ENCODE assay signal across 25 cellular contexts in the genomic region with DNA sequence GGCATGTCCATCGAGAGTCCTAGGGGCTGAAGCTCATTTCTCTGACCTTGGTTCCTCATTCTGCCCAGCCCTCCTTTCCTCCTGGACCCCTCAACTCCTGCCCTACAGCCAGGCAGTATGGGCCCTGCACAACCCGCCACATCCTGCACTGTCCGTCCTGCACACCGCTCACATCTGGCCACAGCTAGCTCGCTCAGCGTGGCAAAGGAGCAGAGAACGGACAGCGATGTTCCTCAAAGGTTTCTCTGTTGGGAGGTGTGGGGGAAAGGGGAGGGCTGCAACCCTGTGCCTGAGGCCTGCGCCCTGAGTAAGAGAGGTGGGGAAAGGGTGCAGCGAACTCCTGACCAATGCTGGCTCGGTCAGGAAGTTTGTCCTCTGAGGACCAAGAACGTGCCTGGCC.
DNase-seq lines count a peak whose midpoint lies in the region; ATAC-seq, FAIRE-seq and TF ChIP-seq lines count a peak whose summit lies in the region.
"Had no signal": no experiment of that assay in that cellular context is flagged by ENCODE, and none has a peak within 500 bp of the region (broad histone marks: within the 10 kb centered on the region; RNA-seq: fewer than 3 reads in every experiment).

No MANE protein-coding gene starts in this region.

- TF ChIP-seq CTCF in Caco-2 (IDR thresholded peaks at IDR 0.05; ENCODE audit: insufficient read depth in 1 of 2, low read depth in 1 of 2, low read length in 1 of 2, severe bottlenecking in 1 of 2, unreplicated experiment in 1 of 2) (no peak), K562 (IDR thresholded peaks at IDR 0.05 in 2 of 3, conservative IDR thresholded peaks at IDR 0.05 in 1 of 3; ENCODE audit: insufficient read depth in 2 of 3, low read depth in 1 of 3, low read length in 3 of 3) (no peak), A673 (conservative IDR thresholded peaks at IDR 0.05; ENCODE audit: low read depth, low read length) (no peak)

- H3K4me1 ChIP-seq in Caco-2 (peaks cover 36% of the 10 kb centered on the region), K562 (replicated peaks in 1 of 2; ENCODE audit: control insufficient read depth in 2 of 2, insufficient read depth in 2 of 2, low read length in 2 of 2) (no peaks in the 10 kb centered on the region), neuronal stem cell (ENCODE audit: control insufficient read depth in 2 of 2, insufficient read depth in 1 of 2, low read depth in 1 of 2, low read length in 2 of 2) (peaks cover 2 to 5% of the 10 kb centered on the region in 2 donors), A673 (ENCODE audit: insufficient read depth, low read length, poor library complexity, severe bottlenecking) (peaks cover 19% of the 10 kb centered on the region)
- H3K4me1 ChIP-seq: BE2C; BLaER1 treated with 17β-estradiol and CSF1 and Interleukin-3, amounts not matched to agents 10 nM and 100 nM; HAP-1 had no signal

- no peak overlapping the region for H3K4me3 ChIP-seq in Caco-2 (ENCODE audit: low read depth, low read length)
- H3K4me3 ChIP-seq in K562 = no peak overlapping the region
- H3K4me3 ChIP-seq in neuronal stem cell (ENCODE audit: low read length in 2 of 2) = no peak overlapping the region
- H3K4me3 ChIP-seq in A673 (ENCODE audit: low read depth, low read length, poor library complexity, severe bottlenecking) = no peak overlapping the region
- H3K4me3 ChIP-seq: BLaER1 treated with 17β-estradiol and CSF1 and Interleukin-3, amounts not matched to agents 10 nM and 100 nM; GM23248; HAP-1 had no signal

- H2BK5ac ChIP-seq in neuronal stem cell (ENCODE audit: low read length) = no peak overlapping the region

- no peak overlapping the region for H4K8ac ChIP-seq in neuronal stem cell (ENCODE audit: low read depth, low read length)

- no peak overlapping the region for H4K91ac ChIP-seq in neuronal stem cell (ENCODE audit: low read depth, low read length, poor library complexity)

- BruUV-seq in Caco-2 (replicated peaks; lab: Mats Ljungman, UMichigan) (no TSS peak), K562 (replicated peaks; lab: Mats Ljungman, UMichigan) (no TSS peak), A673 (replicated peaks; lab: Mats Ljungman, UMichigan) (no TSS peak)

- no peaks in the 10 kb centered on the region for H3K79me2 ChIP-seq in K562 (ENCODE audit: control insufficient read depth, insufficient read depth, low read length)

- H3K9ac ChIP-seq in K562 (ENCODE audit: insufficient read depth in 1 of 2, low read depth in 2 of 2, low read length in 2 of 2) (peak overlapping the region in 1 of 2 experiments; percentile 27; a peak in 1 of 4 replicates), neuronal stem cell (ENCODE audit: low read depth, low read length, poor library complexity) (no peak overlapping the region)
- H3K9ac ChIP-seq: BLaER1 treated with 17β-estradiol and CSF1 and Interleukin-3, amounts not matched to agents 10 nM and 100 nM; GM23248 had no signal

- DNase-seq in Caco-2 (no peak), K562 (ENCODE audit: extremely low read depth in 1 of 4, low spot score in 3 of 4) (no peak), neuronal stem cell (ENCODE audit: low spot score) (no peak), A673 (ENCODE audit: low spot score) (no peak), T1000 (lab: John Stamatoyannopoulos, UW) (no peak), retina (no peak)
- no peak for DNase-seq in stimulated activated effector memory CD8-positive, alpha-beta T cell treated with anti-CD3 and anti-CD28 coated beads, Interleukin-12 subunit alpha, Interleukin-12 subunit beta, amount 100 ng/mL, for 72 hours (ENCODE audit: low spot score in 2 of 2)
- DNase-seq in stimulated activated naive CD4-positive, alpha-beta T cell treated with Interleukin-2 at 50 U/mL for 16 hours (lab: John Stamatoyannopoulos, UW) = no peak
- DNase-seq: ACHN; AML-193; BE2C; Calu3; CD4-positive, alpha-beta T cell; CD8-positive, alpha-beta memory T cell; DMS153; DND-41; GM23248 had no signal

- H2BK12ac ChIP-seq in neuronal stem cell (ENCODE audit: low read length) = no peak overlapping the region

- H3K9me3 ChIP-seq in Caco-2 = no peaks in the 10 kb centered on the region
- H3K9me3 ChIP-seq in K562 (replicated peaks; ENCODE audit: control insufficient read depth, insufficient read depth, low read depth, low read length) = no peaks in the 10 kb centered on the region
- no peaks in the 10 kb centered on the region for H3K9me3 ChIP-seq in neuronal stem cell (replicated peaks in 1 of 2; ENCODE audit: control insufficient read depth in 2 of 2, insufficient read depth in 1 of 2, low read depth in 1 of 2, low read length in 2 of 2)
- H3K9me3 ChIP-seq in A673 (ENCODE audit: low read depth, low read length, poor library complexity, severe bottlenecking) = no peaks in the 10 kb centered on the region
- H3K9me3 ChIP-seq: BE2C; BLaER1 treated with 17β-estradiol and CSF1 and Interleukin-3, amounts not matched to agents 10 nM and 100 nM; HAP-1 had no signal

- no peak overlapping the region for H3K4me2 ChIP-seq in K562 (ENCODE audit: insufficient read depth, low read length)
- no peak overlapping the region for H3K4me2 ChIP-seq in neuronal stem cell (ENCODE audit: insufficient read depth, low read length, poor library complexity, severe bottlenecking)
- H3K4me2 ChIP-seq: BLaER1 treated with 17β-estradiol and CSF1 and Interleukin-3, amounts not matched to agents 10 nM and 100 nM had no signal

- no peak overlapping the region for H3K4me3 Mint-ChIP-seq in Caco-2 (ENCODE audit: unreplicated experiment)
- H3K4me3 Mint-ChIP-seq in stimulated activated effector memory CD8-positive, alpha-beta T cell treated with anti-CD3 and anti-CD28 coated beads, Interleukin-12 subunit alpha, Interleukin-12 subunit beta, amount 100 ng/mL, for 72 hours = no peak overlapping the region
- H3K4me3 Mint-ChIP-seq: CD14-positive monocyte; CD4-positive, alpha-beta T cell; CD8-positive, alpha-beta memory T cell had no signal

- no peak overlapping the region for H3K4ac ChIP-seq in neuronal stem cell (ENCODE audit: low read length)

- no peaks in the 10 kb centered on the region for H3K9me1 ChIP-seq in K562 (ENCODE audit: control insufficient read depth, insufficient read depth, low read length)

- no peaks in the 10 kb centered on the region for H3K27me3 Mint-ChIP-seq in Caco-2 (ENCODE audit: insufficient read depth, unreplicated experiment)

- H3K36me3 ChIP-seq in Caco-2 (ENCODE audit: control insufficient read depth, insufficient read depth, low read length) = no peaks in the 10 kb centered on the region
- H3K36me3 ChIP-seq in K562 (ENCODE audit: control insufficient read depth, insufficient read depth, low read length) = no peaks in the 10 kb centered on the region
- no peaks in the 10 kb centered on the region for H3K36me3 ChIP-seq in neuronal stem cell (replicated peaks in 1 of 2; ENCODE audit: control insufficient read depth in 2 of 2, insufficient read depth in 2 of 2, low read length in 2 of 2)
- H3K36me3 ChIP-seq in A673 (ENCODE audit: insufficient read depth, low read length, poor library complexity, severe bottlenecking) = no peaks in the 10 kb centered on the region
- H3K36me3 ChIP-seq: BE2C; BLaER1 treated with 17β-estradiol and CSF1 and Interleukin-3, amounts not matched to agents 10 nM and 100 nM; HAP-1 had no signal

- peak overlapping the region; percentile 58 for H3K27ac Mint-ChIP-seq in Caco-2 (ENCODE audit: unreplicated experiment)
- no peak overlapping the region for H3K27ac Mint-ChIP-seq in stimulated activated effector memory CD8-positive, alpha-beta T cell treated with anti-CD3 and anti-CD28 coated beads, Interleukin-12 subunit alpha, Interleukin-12 subunit beta, amount 100 ng/mL, for 72 hours
- H3K27ac Mint-ChIP-seq: CD14-positive monocyte; CD4-positive, alpha-beta T cell; CD8-positive, alpha-beta memory T cell had no signal

- H4K20me1 ChIP-seq in K562 (replicated peaks; ENCODE audit: control insufficient read depth, insufficient read depth, low read length) = no peaks in the 10 kb centered on the region; the same call in 1 of the 2 replicates
- H4K20me1 ChIP-seq: BLaER1 treated with 17β-estradiol and CSF1 and Interleukin-3, amounts not matched to agents 10 nM and 100 nM had no signal

- H3K14ac ChIP-seq in neuronal stem cell (ENCODE audit: low read length) = peak overlapping the region; percentile 27

- in situ Hi-C loops in K562 (cut with MboI) = no loop called here

- intact Hi-C loops in Caco-2 (cut with micrococcal nuclease; ENCODE audit: unreplicated experiment) = loop anchor here (5.0 kb wide), 2 partner anchors 36 to 139 kb away; no protein-coding TSS in a partner anchor
- intact Hi-C loops in K562 (cut with micrococcal nuclease) = no loop called here
- intact Hi-C loops in A673 (cut with micrococcal nuclease; ENCODE audit: unreplicated experiment) = no loop called here

- ATAC-seq in K562 = peak; percentile 63
- ATAC-seq in stimulated activated effector memory CD8-positive, alpha-beta T cell treated with anti-CD3 and anti-CD28 coated beads, Interleukin-12 subunit alpha, Interleukin-12 subunit beta, amount 100 ng/mL, for 72 hours = peak; percentile 8

- TF ChIP-seq POLR2A in K562 (conservative IDR thresholded peaks at IDR 0.05) = no peak

- no peaks in the 10 kb centered on the region for H3K79me1 ChIP-seq in neuronal stem cell (ENCODE audit: low read depth, low read length)

- CTCF ChIA-PET in Caco-2 (lab: Charles Lee) = no interaction called here
- CTCF ChIA-PET in K562 (lab: Yijun Ruan, JAX; ENCODE audit: low intra/inter-chr PET ratio) = no interaction called here
- CTCF ChIA-PET in A673 (lab: Charles Lee) = no interaction called here

- no peak overlapping the region for H2BK15ac ChIP-seq in neuronal stem cell (ENCODE audit: low read length)

- H3K27ac ChIP-seq in K562 (ENCODE audit: extremely low read depth, low read depth, low read length) (no peak overlapping the region), neuronal stem cell (replicated peaks; ENCODE audit: low read length) (no peak overlapping the region), A673 (ENCODE audit: low read depth, low read length, poor library complexity, severe bottlenecking) (no peak overlapping the region)
- H3K27ac ChIP-seq: 22Rv1; BLaER1 treated with 17β-estradiol and CSF1 and Interleukin-3, amounts not matched to agents 10 nM and 100 nM; GM23248 had no signal

- no peak for TF ChIP-seq RAD21 in K562 (CRISPR knock-in tag; conservative IDR thresholded peaks at IDR 0.05 in 1 of 2, IDR thresholded peaks at IDR 0.05 in 1 of 2)

- peaks cover 21% of the 10 kb centered on the region for H3K4me1 Mint-ChIP-seq in Caco-2 (ENCODE audit: low read depth, unreplicated experiment)
- H3K4me1 Mint-ChIP-seq in stimulated activated effector memory CD8-positive, alpha-beta T cell treated with anti-CD3 and anti-CD28 coated beads, Interleukin-12 subunit alpha, Interleukin-12 subunit beta, amount 100 ng/mL, for 72 hours = no peaks in the 10 kb centered on the region
- H3K4me1 Mint-ChIP-seq: CD14-positive monocyte; CD8-positive, alpha-beta memory T cell had no signal

- FAIRE-seq in K562 (lab: Jason Lieb, UNC) = no peak
- FAIRE-seq: A204.1, G401.6, GM12892, H54 had no signal

- peak overlapping the region; percentile 58 for H2AK5ac ChIP-seq in neuronal stem cell (ENCODE audit: low read depth, low read length)

- no peaks in the 10 kb centered on the region for H3K27me3 ChIP-seq in Caco-2 (replicated peaks; ENCODE audit: control insufficient read depth, insufficient read depth, low read length)
- peaks cover 49 to 73% of the 10 kb centered on the region in 2 experiments for H3K27me3 ChIP-seq in K562 (ENCODE audit: control insufficient read depth in 2 of 2, insufficient read depth in 2 of 2, low read length in 2 of 2)
- no peaks in the 10 kb centered on the region for H3K27me3 ChIP-seq in neuronal stem cell (ENCODE audit: control insufficient read depth in 3 of 3, insufficient read depth in 3 of 3, low read depth in 1 of 3, low read length in 3 of 3)
- H3K27me3 ChIP-seq in A673 (replicated peaks; ENCODE audit: insufficient read depth, low read depth, low read length, poor library complexity) = no peaks in the 10 kb centered on the region
- H3K27me3 ChIP-seq: BE2C; BLaER1 treated with 17β-estradiol and CSF1 and Interleukin-3, amounts not matched to agents 10 nM and 100 nM had no signal

- WGBS in K562 (ENCODE audit: insufficient coverage, low coverage, missing lambda C conversion rate) = 3% methylated on average over 12 of the region's 12 CpGs
- no CpG with 5 or more reads among the region's 12 CpGs for WGBS in neuronal stem cell (ENCODE audit: extremely low coverage in 2 of 2, insufficient read length in 2 of 2, insufficient replicate concordance in 1 of 2), 2 donors

- no peaks in the 10 kb centered on the region for H3K9me3 Mint-ChIP-seq in Caco-2 (ENCODE audit: unreplicated experiment)
- no peaks in the 10 kb centered on the region for H3K9me3 Mint-ChIP-seq in stimulated activated effector memory CD8-positive, alpha-beta T cell treated with anti-CD3 and anti-CD28 coated beads, Interleukin-12 subunit alpha, Interleukin-12 subunit beta, amount 100 ng/mL, for 72 hours
- H3K9me3 Mint-ChIP-seq: CD4-positive, alpha-beta T cell; CD8-positive, alpha-beta memory T cell had no signal

- peak overlapping the region; percentile 40 for H3K18ac ChIP-seq in neuronal stem cell (ENCODE audit: low read length)

- TF ChIP-seq EP300 in K562 (IDR thresholded peaks at IDR 0.05; ENCODE audit: low read length) = no peak

- H3K23ac ChIP-seq in neuronal stem cell (ENCODE audit: low read depth, low read length, poor library complexity) = no peak overlapping the region

- POLR2A ChIA-PET in Caco-2 (lab: Charles Lee) = interaction anchor here (0.6 kb wide), 1 partner anchor 34 kb away, joined by 3 read pairs; no protein-coding TSS in a partner anchor
- POLR2A ChIA-PET in K562 (lab: Yijun Ruan, JAX) = interaction anchor here (1.1 to 3.9 kb wide), 2 partner anchors 9 to 10 kb away, joined by 6 to 21 read pairs; no protein-coding TSS in a partner anchor
- POLR2A ChIA-PET in A673 (lab: Charles Lee; ENCODE audit: low non-redundant PET) = no interaction called here

- H2AFZ ChIP-seq in K562 (ENCODE audit: low read depth, low read length) = no peak overlapping the region
- no peak overlapping the region for H2AFZ ChIP-seq in neuronal stem cell (ENCODE audit: low read length)
- H2AFZ ChIP-seq: GM23248 had no signal

- no peaks in the 10 kb centered on the region for H3K36me3 Mint-ChIP-seq in Caco-2 (ENCODE audit: insufficient read depth, unreplicated experiment)
- no peaks in the 10 kb centered on the region for H3K36me3 Mint-ChIP-seq in stimulated activated effector memory CD8-positive, alpha-beta T cell treated with anti-CD3 and anti-CD28 coated beads, Interleukin-12 subunit alpha, Interleukin-12 subunit beta, amount 100 ng/mL, for 72 hours
- H3K36me3 Mint-ChIP-seq: CD14-positive monocyte; CD8-positive, alpha-beta memory T cell had no signal

- H2BK120ac ChIP-seq in neuronal stem cell (ENCODE audit: low read depth, low read length) = no peak overlapping the region
